ENCODE assay signal across 24 cellular contexts in genomic region chr3:146177072-146177936, GRCh38. TPM values are rescaled to one million over a fixed set of nuclear protein-coding genes. Genes with fewer than 3 reads are reported as not detected.
DNase-seq lines count a peak whose midpoint lies in the region; ATAC-seq, FAIRE-seq and TF ChIP-seq lines count a peak whose summit lies in the region.
"Had no signal": no experiment of that assay in that cellular context is flagged by ENCODE, and none has a peak within 500 bp of the region (broad histone marks: within the 10 kb centered on the region; RNA-seq: fewer than 3 reads in every experiment).

No MANE protein-coding gene starts in this region.

- POLR2A ChIA-PET in endothelial cell of umbilical vein (lab: Charles Lee), result interaction anchor here (1.0 to 4.2 kb wide), 4 partner anchors 11 to 40 kb away, joined by 4 to 42 read pairs (median 8); partner anchors contain the start of gene PLOD2

- intact Hi-C loops in endothelial cell of umbilical vein (cut with micrococcal nuclease), result loop anchor here (1.0 kb wide), 3 partner anchors 10 to 18 kb away; partner anchors contain the start of gene PLOD2

- no peaks in the 10 kb centered on the region for H3K79me2 ChIP-seq in endothelial cell of umbilical vein (ENCODE audit: control insufficient read depth, insufficient read depth, low read length)

- FAIRE-seq in endothelial cell of umbilical vein (lab: Jason Lieb, UNC), result peak; percentile 85
- FAIRE-seq: colon, kidney, RCC 7860 had no signal

- H2AFZ ChIP-seq in endothelial cell of umbilical vein (ENCODE audit: low read depth, low read length), result peak overlapping the region; percentile 59

- H3K4me1 ChIP-seq in endothelial cell of umbilical vein (ENCODE audit: control insufficient read depth, extremely low read depth, insufficient read depth, low read length) (peaks cover 37% of the 10 kb centered on the region), subcutaneous abdominal adipose tissue (ENCODE audit: control insufficient read depth in 5 of 5, insufficient read depth in 5 of 5, low read length in 5 of 5) (peaks cover 0 to 13% (median 9%) of the 10 kb centered on the region in 5 donors)

- H3K27me3 ChIP-seq in endothelial cell of umbilical vein (ENCODE audit: control insufficient read depth in 2 of 2, insufficient read depth in 2 of 2, low read length in 2 of 2), result no peaks in the 10 kb centered on the region
- H3K27me3 ChIP-seq in subcutaneous abdominal adipose tissue (ENCODE audit: control insufficient read depth in 5 of 5, insufficient read depth in 4 of 5, low read length in 5 of 5), result no peaks in the 10 kb centered on the region
- H3K27me3 ChIP-seq: brain microvascular endothelial cell, neutrophil had no signal

- DNase-seq in HT1080 (ENCODE audit: low read depth) (peak; percentile 70), endothelial cell of umbilical vein (ENCODE audit: low read depth, low spot score) (peak; percentile 88), medulla oblongata (ENCODE audit: extremely low spot score) (peak; percentile 56), CD1c-positive myeloid dendritic cell (ENCODE audit: extremely low spot score) (no peak), GM13977 (ENCODE audit: low spot score) (no peak)
- no peak for DNase-seq in T-helper 2 cell treated with Interferon-gamma antibody and Interleukin-4, amounts not matched to agents 5 μg/mL and 100 μg/mL, for 36 hours (ENCODE audit: low spot score)
- DNase-seq: activated CD4-positive, alpha-beta T cell treated with anti-CD3 and anti-CD28 coated beads for 48 hours; activated naive CD4-positive, alpha-beta T cell; activated T-cell treated with anti-CD3 and anti-CD28 coated beads, Interleukin-2, amount 50 U/mL, for 4 hours; brain microvascular endothelial cell; DMS53; effector memory CD8-positive, alpha-beta T cell; Kasumi-1; kidney; mammary epithelial cell; NCI-H524; retina; stimulated activated naive CD8-positive, alpha-beta T cell treated with anti-CD3 and anti-CD28 coated beads, Interleukin-15, Interleukin-2, amounts not matched to agents 100 U/mL and 50 U/mL, for 24 hours had no signal

- H3K9me3 ChIP-seq in endothelial cell of umbilical vein (replicated peaks; ENCODE audit: control insufficient read depth, insufficient read depth, low read length) (no peaks in the 10 kb centered on the region), subcutaneous abdominal adipose tissue (ENCODE audit: control insufficient read depth in 5 of 5, low read length in 5 of 5) (no peaks in the 10 kb centered on the region)
- H3K9me3 ChIP-seq: neutrophil had no signal

- H3K27ac ChIP-seq in endothelial cell of umbilical vein (ENCODE audit: insufficient read depth, low read depth, low read length), result peak overlapping the region; percentile 99
- H3K27ac ChIP-seq in subcutaneous abdominal adipose tissue (ENCODE audit: low read depth, low read length), result peak overlapping the region; percentile 63
- H3K27ac ChIP-seq: brain microvascular endothelial cell, neutrophil had no signal

- no peak overlapping the region for H3K27ac Mint-ChIP-seq in T-helper 2 cell treated with Interferon-gamma antibody and Interleukin-4, amounts not matched to agents 5 μg/mL and 100 μg/mL, for 36 hours
- H3K27ac Mint-ChIP-seq: effector memory CD8-positive, alpha-beta T cell; T-helper 1 cell treated with Interleukin-12 subunit alpha and Interleukin-12 subunit beta and Interleukin-4 antibody, amounts not matched to agents 30 μg/mL and 1 μg/mL, for 36 hours had no signal

- no peak overlapping the region for H3K4me3 Mint-ChIP-seq in T-helper 2 cell treated with Interferon-gamma antibody and Interleukin-4, amounts not matched to agents 5 μg/mL and 100 μg/mL, for 36 hours
- H3K4me3 Mint-ChIP-seq: activated T-cell treated with anti-CD3 and anti-CD28 coated beads, Interleukin-2, amount 50 U/mL, for 4 hours; effector memory CD8-positive, alpha-beta T cell; T-helper 1 cell treated with Interleukin-12 subunit alpha and Interleukin-12 subunit beta and Interleukin-4 antibody, amounts not matched to agents 30 μg/mL and 1 μg/mL, for 36 hours had no signal

- H3K4me3 ChIP-seq in endothelial cell of umbilical vein (replicated peaks in 1 of 3; ENCODE audit: insufficient read depth in 1 of 3, low read depth in 1 of 3, low read length in 3 of 3) (peak overlapping the region in 1 of 3 experiments; percentile 26), subcutaneous abdominal adipose tissue (ENCODE audit: low read depth in 1 of 5, low read length in 5 of 5) (peak overlapping the region in 4 of 5 donors; percentile 0 to 47 (median 34))

- no peak for TF ChIP-seq POLR2A in endothelial cell of umbilical vein (IDR thresholded peaks at IDR 0.05; ENCODE audit: low read depth, low read length)

- no peaks in the 10 kb centered on the region for H3K36me3 ChIP-seq in endothelial cell of umbilical vein (ENCODE audit: control insufficient read depth in 2 of 2, extremely low read depth in 1 of 2, insufficient read depth in 2 of 2, low read length in 2 of 2)
- H3K36me3 ChIP-seq in subcutaneous abdominal adipose tissue (ENCODE audit: control insufficient read depth in 5 of 5, insufficient read depth in 5 of 5, low read length in 5 of 5), result peaks cover 0 to 2% (median 0%) of the 10 kb centered on the region in 5 donors
- H3K36me3 ChIP-seq: brain microvascular endothelial cell, neutrophil had no signal

- H3K4me1 Mint-ChIP-seq in T-helper 2 cell treated with Interferon-gamma antibody and Interleukin-4, amounts not matched to agents 5 μg/mL and 100 μg/mL, for 36 hours (ENCODE audit: low read depth), result no peaks in the 10 kb centered on the region

- no peaks in the 10 kb centered on the region for H3K36me3 Mint-ChIP-seq in T-helper 2 cell treated with Interferon-gamma antibody and Interleukin-4, amounts not matched to agents 5 μg/mL and 100 μg/mL, for 36 hours (ENCODE audit: low read depth)

- ATAC-seq in HG03457 (IDR thresholded peaks at IDR 0.05; ENCODE audit: unreplicated experiment), result no peak
- ATAC-seq: activated T-cell treated with anti-CD3 and anti-CD28 coated beads, Interleukin-2, amount 50 U/mL, for 4 hours; effector memory CD8-positive, alpha-beta T cell; stimulated activated naive CD8-positive, alpha-beta T cell treated with anti-CD3 and anti-CD28 coated beads, Interleukin-15, Interleukin-2, amounts not matched to agents 100 U/mL and 50 U/mL, for 24 hours had no signal

- no peaks in the 10 kb centered on the region for H3K9me3 Mint-ChIP-seq in T-helper 2 cell treated with Interferon-gamma antibody and Interleukin-4, amounts not matched to agents 5 μg/mL and 100 μg/mL, for 36 hours
- H3K9me3 Mint-ChIP-seq: activated T-cell treated with anti-CD3 and anti-CD28 coated beads, Interleukin-2, amount 50 U/mL, for 4 hours; effector memory CD8-positive, alpha-beta T cell; T-helper 1 cell treated with Interleukin-12 subunit alpha and Interleukin-12 subunit beta and Interleukin-4 antibody, amounts not matched to agents 30 μg/mL and 1 μg/mL, for 36 hours had no signal

- TSS peak; percentile 98 for BruUV-seq in endothelial cell of umbilical vein (replicated peaks; lab: Mats Ljungman, UMichigan)

- no peaks in the 10 kb centered on the region for H3K9me1 ChIP-seq in endothelial cell of umbilical vein (replicated peaks; ENCODE audit: control insufficient read depth, extremely low read depth, insufficient read depth, low read length)

- H3K9ac ChIP-seq in endothelial cell of umbilical vein (replicated peaks; ENCODE audit: extremely low read depth, insufficient read depth, low read length), result peak overlapping the region; percentile 74
- H3K9ac ChIP-seq in subcutaneous abdominal adipose tissue (ENCODE audit: low read length in 5 of 5), result peak overlapping the region in 2 of 5 donors; percentile 12 to 59

- TF ChIP-seq CTCF in endothelial cell of umbilical vein (IDR thresholded peaks at IDR 0.05; ENCODE audit: extremely low read depth in 1 of 2, insufficient read depth in 1 of 2, low read depth in 1 of 2, low read length in 2 of 2), result no peak
- no peak for TF ChIP-seq CTCF in GM13977 (IDR thresholded peaks at IDR 0.05; ENCODE audit: extremely low read depth, insufficient read depth, missing control alignments)

- no peaks in the 10 kb centered on the region for H3K27me3 Mint-ChIP-seq in T-helper 2 cell treated with Interferon-gamma antibody and Interleukin-4, amounts not matched to agents 5 μg/mL and 100 μg/mL, for 36 hours (ENCODE audit: low read depth)

- no peaks in the 10 kb centered on the region for H4K20me1 ChIP-seq in endothelial cell of umbilical vein (replicated peaks; ENCODE audit: control insufficient read depth, extremely low read depth, insufficient read depth, low read length)

- in situ Hi-C loops in GM13977 (cut with MboI; ENCODE audit: low pct_unique_long_range_greater_than_20kb, low sequenced_read_pairs, unreplicated experiment), result no loop called here

- dilution Hi-C loops in endothelial cell of umbilical vein (cut with MboI; ENCODE audit: extremely low pct_ligation_motif_present, low sequenced_read_pairs), result no loop called here

- H3K4me2 ChIP-seq in endothelial cell of umbilical vein (ENCODE audit: insufficient read depth, low read length), result peak overlapping the region; percentile 71

- CTCF ChIA-PET in endothelial cell of umbilical vein (lab: Charles Lee), result interaction anchor here (0.6 to 3.8 kb wide), 13 partner anchors 11 to 401 kb away, joined by 3 to 36 read pairs (median 5); partner anchors contain the start of gene PLOD2

TF ChIP-seq in endothelial cell of umbilical vein, 7 proteins besides CTCF, POLR2A, EP300 and RAD21 (continues in another document):
- TF ChIP-seq JUN (IDR thresholded peaks at IDR 0.05; ENCODE audit: borderline replicate concordance, insufficient read depth, insufficient read length, low read depth) (peak; percentile 89), FOS (IDR thresholded peaks at IDR 0.05; ENCODE audit: borderline replicate concordance, insufficient read depth, low read length) (peak; percentile 94), GATA2 (IDR thresholded peaks at IDR 0.05; ENCODE audit: insufficient read depth, insufficient read length, low read depth, low read length) (peak; percentile 56), POLR2AphosphoS5 (IDR thresholded peaks at IDR 0.05; ENCODE audit: insufficient read depth, low read depth, low read length) (peak; percentile 71), EZH2 (IDR thresholded peaks at IDR 0.05; ENCODE audit: borderline replicate concordance, low read depth, low read length, severe bottlenecking) (no peak)

RNA-seq across cellular contexts. Expression of gene PLOD2, which starts 16.3 kb away (rescaled TPM):
- total RNA-seq in HT1080 (2014; rRNA removed; shearing (Covaris generic)), result 65.1 and 74.7 TPM in 2 replicates
- 200 and 267 TPM in 2 replicates for polyA plus RNA-seq in HT1080 (2015; cell fraction: cytosol; rRNA removed)
- polyA plus RNA-seq in HT1080 (2015; cell fraction: nucleus; rRNA removed), result 515 and 548 TPM in 2 replicates
- total RNA-seq in endothelial cell of umbilical vein, result 193 and 228 TPM in 2 replicates
- polyA plus RNA-seq in endothelial cell of umbilical vein, result 22.6 and 36.1 TPM in 2 replicates
- 46.7 and 47.7 TPM in 2 replicates for polyA plus RNA-seq in endothelial cell of umbilical vein (2011; cell fraction: cytosol; rRNA removed)
- 85.2 and 127 TPM in 2 replicates for polyA plus RNA-seq in endothelial cell of umbilical vein (2011; cell fraction: nucleus; rRNA removed)
- polyA plus RNA-seq in endothelial cell of umbilical vein (2012), result 286 and 373 TPM in 2 replicates
- 64.7 and 67.6 TPM in 2 replicates for polyA minus RNA-seq in endothelial cell of umbilical vein
- polyA minus RNA-seq in endothelial cell of umbilical vein (2011; cell fraction: cytosol; rRNA and poly(A)+ RNA removed), result 5.3 TPM
- polyA minus RNA-seq in endothelial cell of umbilical vein (2011; cell fraction: nucleus; rRNA and poly(A)+ RNA removed), result 176 and 243 TPM in 2 replicates

Comparison
In these comparisons a context has a peak if more than half of its experiments do, and no peak if none do; other contexts are left out.
1. DNase-seq: peak in HT1080 (single experiment), endothelial cell of umbilical vein (single experiment) and medulla oblongata (single experiment); none in CD1c-positive myeloid dendritic cell (single experiment), T-helper 2 cell treated with Interferon-gamma antibody and Interleukin-4, amounts not matched to agents 5 μg/mL and 100 μg/mL, for 36 hours (single experiment) and GM13977 (single experiment).